ENCODE assay signal across 1 cellular context in the genomic region with DNA sequence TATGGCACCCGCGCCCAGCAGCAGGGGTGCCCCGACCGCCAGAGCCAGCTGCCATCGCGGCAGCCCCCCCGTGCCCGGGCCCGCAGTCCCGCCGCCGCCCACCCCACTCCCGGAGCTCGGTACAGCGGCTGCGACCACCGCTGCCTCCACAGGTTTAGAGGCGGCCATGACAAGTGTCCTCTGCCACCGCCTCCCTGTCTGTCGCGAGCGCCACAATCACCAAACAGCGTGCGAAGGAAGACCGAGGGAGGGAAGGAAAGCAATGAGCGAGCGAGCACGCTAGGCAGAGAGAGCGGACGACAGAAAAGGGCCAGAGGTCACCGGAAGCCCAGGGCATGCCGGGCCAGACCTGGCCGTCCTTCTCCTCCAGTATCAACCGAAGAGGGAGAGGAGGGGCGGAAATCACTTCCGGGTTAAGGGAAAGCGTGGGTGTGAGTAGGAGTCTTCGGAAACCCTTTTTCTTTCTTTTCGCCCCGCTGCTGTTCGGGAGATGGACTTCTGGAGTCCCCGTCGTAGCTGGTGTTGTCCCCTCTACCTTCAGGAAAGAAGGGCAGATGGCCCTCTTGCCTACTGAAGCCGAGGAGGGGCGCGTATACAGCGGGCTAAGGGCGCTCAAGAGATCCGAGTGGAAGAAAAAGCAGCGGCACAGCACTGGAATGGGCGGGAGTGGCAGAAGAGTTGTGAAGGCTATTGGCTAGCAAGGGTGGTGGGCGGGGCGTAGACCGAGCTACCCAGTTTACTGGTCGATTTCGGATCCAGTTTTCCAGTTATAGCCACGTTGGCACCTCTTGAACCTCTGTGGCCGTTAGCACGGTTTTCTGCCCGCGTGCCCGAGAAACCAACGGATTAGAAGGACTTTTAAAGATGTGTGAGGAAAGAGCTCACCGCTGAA.
A peak's percentile ranks its signal among the peaks of the same experiment; 100 is the strongest.
TF ChIP-seq lines count a peak whose summit lies in the region.

Gene LNP1 (plus strand): TSS at position 758 of the 892 bp plus-strand sequence. CDS start 28,191 bp downstream, outside the sequence.
Gene TOMM70 (minus strand): TSS at position 308 of the 892 bp plus-strand sequence. CDS start 140 bp downstream, at position 168.

TF ChIP-seq in GM12878, 131 proteins besides CTCF, POLR2A, EP300 and RAD21 (continued from another document and continues in another):
- TF ChIP-seq, protein P1, sequence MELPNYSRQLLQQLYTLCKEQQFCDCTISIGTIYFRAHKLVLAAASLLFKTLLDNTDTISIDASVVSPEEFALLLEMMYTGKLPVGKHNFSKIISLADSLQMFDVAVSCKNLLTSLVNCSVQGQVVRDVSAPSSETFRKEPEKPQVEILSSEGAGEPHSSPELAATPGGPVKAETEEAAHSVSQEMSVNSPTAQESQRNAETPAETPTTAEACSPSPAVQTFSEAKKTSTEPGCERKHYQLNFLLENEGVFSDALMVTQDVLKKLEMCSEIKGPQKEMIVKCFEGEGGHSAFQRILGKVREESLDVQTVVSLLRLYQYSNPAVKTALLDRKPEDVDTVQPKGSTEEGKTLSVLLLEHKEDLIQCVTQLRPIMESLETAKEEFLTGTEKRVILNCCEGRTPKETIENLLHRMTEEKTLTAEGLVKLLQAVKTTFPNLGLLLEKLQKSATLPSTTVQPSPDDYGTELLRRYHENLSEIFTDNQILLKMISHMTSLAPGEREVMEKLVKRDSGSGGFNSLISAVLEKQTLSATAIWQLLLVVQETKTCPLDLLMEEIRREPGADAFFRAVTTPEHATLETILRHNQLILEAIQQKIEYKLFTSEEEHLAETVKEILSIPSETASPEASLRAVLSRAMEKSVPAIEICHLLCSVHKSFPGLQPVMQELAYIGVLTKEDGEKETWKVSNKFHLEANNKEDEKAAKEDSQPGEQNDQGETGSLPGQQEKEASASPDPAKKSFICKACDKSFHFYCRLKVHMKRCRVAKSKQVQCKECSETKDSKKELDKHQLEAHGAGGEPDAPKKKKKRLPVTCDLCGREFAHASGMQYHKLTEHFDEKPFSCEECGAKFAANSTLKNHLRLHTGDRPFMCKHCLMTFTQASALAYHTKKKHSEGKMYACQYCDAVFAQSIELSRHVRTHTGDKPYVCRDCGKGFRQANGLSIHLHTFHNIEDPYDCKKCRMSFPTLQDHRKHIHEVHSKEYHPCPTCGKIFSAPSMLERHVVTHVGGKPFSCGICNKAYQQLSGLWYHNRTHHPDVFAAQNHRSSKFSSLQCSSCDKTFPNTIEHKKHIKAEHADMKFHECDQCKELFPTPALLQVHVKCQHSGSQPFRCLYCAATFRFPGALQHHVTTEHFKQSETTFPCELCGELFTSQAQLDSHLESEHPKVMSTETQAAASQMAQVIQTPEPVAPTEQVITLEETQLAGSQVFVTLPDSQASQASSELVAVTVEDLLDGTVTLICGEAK (IDR thresholded peaks at IDR 0.05; ENCODE audit: borderline replicate concordance) = peak; percentile 97
- TF ChIP-seq TBL1XR1 (IDR thresholded peaks at IDR 0.05; ENCODE audit: low read depth, low read length) (peak; percentile 79; the same call in 1 of the 2 replicates), HCFC1 (IDR thresholded peaks at IDR 0.05; ENCODE audit: low read length) (peak; percentile 72), EZH2 (IDR thresholded peaks at IDR 0.05; ENCODE audit: borderline replicate concordance, control insufficient read depth, low read depth, low read length) (no peak), RUNX3 (IDR thresholded peaks at IDR 0.05; ENCODE audit: low read length) (peak; percentile 41; the same call in 1 of the 2 replicates), POLR2AphosphoS5 (IDR thresholded peaks at IDR 0.05; ENCODE audit: low read length) (peak; percentile 97), PML (IDR thresholded peaks at IDR 0.05; ENCODE audit: low read length) (peak; percentile 88), IRF4 (IDR thresholded peaks at IDR 0.05; ENCODE audit: low read depth, low read length) (peak; percentile 35; the same call in 1 of the 2 replicates), SMAD1 (IDR thresholded peaks at IDR 0.05; ENCODE audit: low read depth, partially characterized antibody) (peak; percentile 43), PKNOX1 (IDR thresholded peaks at IDR 0.05) (peak; percentile 87), SMC3 (IDR thresholded peaks at IDR 0.05; ENCODE audit: borderline replicate concordance, low read length) (no peak), IRF5 (IDR thresholded peaks at IDR 0.05; ENCODE audit: borderline replicate concordance) (no peak), SPI1 (IDR thresholded peaks at IDR 0.05; ENCODE audit: borderline replicate concordance, insufficient read depth, low read depth, low read length) (no peak), NR2C2 (IDR thresholded peaks at IDR 0.05; ENCODE audit: borderline replicate concordance, control insufficient read depth, insufficient read length, low read depth) (peak; percentile 96), EGR1 (IDR thresholded peaks at IDR 0.05; ENCODE audit: borderline replicate concordance in 1 of 2, low read depth in 2 of 2, low read length in 2 of 2) (peak; percentile 81 to 100), SREBF1 (IDR thresholded peaks at IDR 0.05; ENCODE audit: low read length) (peak; percentile 80; the same call in 1 of the 2 replicates), MYC (IDR thresholded peaks at IDR 0.05; ENCODE audit: insufficient read depth, insufficient read length, insufficient replicate concordance, low read length, severe bottlenecking) (peak; percentile 77), SREBF2 (IDR thresholded peaks at IDR 0.05; ENCODE audit: low read length) (no peak), REST (IDR thresholded peaks at IDR 0.05; ENCODE audit: low read depth, low read length) (no peak), MXI1 (IDR thresholded peaks at IDR 0.05; ENCODE audit: low read depth, low read length) (peak; percentile 94), CHD2 (IDR thresholded peaks at IDR 0.05; ENCODE audit: borderline replicate concordance, low read depth, low read length) (peak; percentile 86), SIX5 (IDR thresholded peaks at IDR 0.05; ENCODE audit: low read depth, low read length, severe bottlenecking) (peak; percentile 51), NBN (IDR thresholded peaks at IDR 0.05) (peak; percentile 94; the same call in 1 of the 2 replicates), MTA3 (IDR thresholded peaks at IDR 0.05; ENCODE audit: borderline replicate concordance, low read length) (0 out of 2 replicates have a peak, but pooled peaks have one; percentile 37), POU2F2 (IDR thresholded peaks at IDR 0.05; ENCODE audit: borderline replicate concordance, low read depth, low read length) (peak; percentile 51; the same call in 2 of the 3 replicates), ATF7 (IDR thresholded peaks at IDR 0.05; ENCODE audit: low read depth) (peak; percentile 66), ZNF622 (IDR thresholded peaks at IDR 0.05) (no peak), ZBED1 (IDR thresholded peaks at IDR 0.05; ENCODE audit: borderline replicate concordance) (no peak; the same call in 1 of the 2 replicates), TARDBP (IDR thresholded peaks at IDR 0.05; ENCODE audit: borderline replicate concordance) (no peak; the same call in 1 of the 2 replicates), BACH1 (IDR thresholded peaks at IDR 0.05; ENCODE audit: borderline replicate concordance) (0 out of 2 replicates have a peak, but pooled peaks have one; percentile 22), RELA (IDR thresholded peaks at IDR 0.05; ENCODE audit: borderline replicate concordance, partially characterized antibody) (peak; percentile 53)
- TF ChIP-seq, protein P2, sequence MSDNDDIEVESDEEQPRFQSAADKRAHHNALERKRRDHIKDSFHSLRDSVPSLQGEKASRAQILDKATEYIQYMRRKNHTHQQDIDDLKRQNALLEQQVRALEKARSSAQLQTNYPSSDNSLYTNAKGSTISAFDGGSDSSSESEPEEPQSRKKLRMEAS (IDR thresholded peaks at IDR 0.05; ENCODE audit: low read depth, low read length) = peak; percentile 48
- TF ChIP-seq, protein P3, sequence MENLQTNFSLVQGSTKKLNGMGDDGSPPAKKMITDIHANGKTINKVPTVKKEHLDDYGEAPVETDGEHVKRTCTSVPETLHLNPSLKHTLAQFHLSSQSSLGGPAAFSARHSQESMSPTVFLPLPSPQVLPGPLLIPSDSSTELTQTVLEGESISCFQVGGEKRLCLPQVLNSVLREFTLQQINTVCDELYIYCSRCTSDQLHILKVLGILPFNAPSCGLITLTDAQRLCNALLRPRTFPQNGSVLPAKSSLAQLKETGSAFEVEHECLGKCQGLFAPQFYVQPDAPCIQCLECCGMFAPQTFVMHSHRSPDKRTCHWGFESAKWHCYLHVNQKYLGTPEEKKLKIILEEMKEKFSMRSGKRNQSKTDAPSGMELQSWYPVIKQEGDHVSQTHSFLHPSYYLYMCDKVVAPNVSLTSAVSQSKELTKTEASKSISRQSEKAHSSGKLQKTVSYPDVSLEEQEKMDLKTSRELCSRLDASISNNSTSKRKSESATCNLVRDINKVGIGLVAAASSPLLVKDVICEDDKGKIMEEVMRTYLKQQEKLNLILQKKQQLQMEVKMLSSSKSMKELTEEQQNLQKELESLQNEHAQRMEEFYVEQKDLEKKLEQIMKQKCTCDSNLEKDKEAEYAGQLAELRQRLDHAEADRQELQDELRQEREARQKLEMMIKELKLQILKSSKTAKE (IDR thresholded peaks at IDR 0.05; ENCODE audit: low read depth, poor library complexity, severe bottlenecking) = peak; percentile 48
- TF ChIP-seq, protein P4, sequence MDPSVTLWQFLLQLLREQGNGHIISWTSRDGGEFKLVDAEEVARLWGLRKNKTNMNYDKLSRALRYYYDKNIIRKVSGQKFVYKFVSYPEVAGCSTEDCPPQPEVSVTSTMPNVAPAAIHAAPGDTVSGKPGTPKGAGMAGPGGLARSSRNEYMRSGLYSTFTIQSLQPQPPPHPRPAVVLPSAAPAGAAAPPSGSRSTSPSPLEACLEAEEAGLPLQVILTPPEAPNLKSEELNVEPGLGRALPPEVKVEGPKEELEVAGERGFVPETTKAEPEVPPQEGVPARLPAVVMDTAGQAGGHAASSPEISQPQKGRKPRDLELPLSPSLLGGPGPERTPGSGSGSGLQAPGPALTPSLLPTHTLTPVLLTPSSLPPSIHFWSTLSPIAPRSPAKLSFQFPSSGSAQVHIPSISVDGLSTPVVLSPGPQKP (IDR thresholded peaks at IDR 0.05; ENCODE audit: low read depth, low read length) = peak; percentile 60
- TF ChIP-seq, protein P5, sequence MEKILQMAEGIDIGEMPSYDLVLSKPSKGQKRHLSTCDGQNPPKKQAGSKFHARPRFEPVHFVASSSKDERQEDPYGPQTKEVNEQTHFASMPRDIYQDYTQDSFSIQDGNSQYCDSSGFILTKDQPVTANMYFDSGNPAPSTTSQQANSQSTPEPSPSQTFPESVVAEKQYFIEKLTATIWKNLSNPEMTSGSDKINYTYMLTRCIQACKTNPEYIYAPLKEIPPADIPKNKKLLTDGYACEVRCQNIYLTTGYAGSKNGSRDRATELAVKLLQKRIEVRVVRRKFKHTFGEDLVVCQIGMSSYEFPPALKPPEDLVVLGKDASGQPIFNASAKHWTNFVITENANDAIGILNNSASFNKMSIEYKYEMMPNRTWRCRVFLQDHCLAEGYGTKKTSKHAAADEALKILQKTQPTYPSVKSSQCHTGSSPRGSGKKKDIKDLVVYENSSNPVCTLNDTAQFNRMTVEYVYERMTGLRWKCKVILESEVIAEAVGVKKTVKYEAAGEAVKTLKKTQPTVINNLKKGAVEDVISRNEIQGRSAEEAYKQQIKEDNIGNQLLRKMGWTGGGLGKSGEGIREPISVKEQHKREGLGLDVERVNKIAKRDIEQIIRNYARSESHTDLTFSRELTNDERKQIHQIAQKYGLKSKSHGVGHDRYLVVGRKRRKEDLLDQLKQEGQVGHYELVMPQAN (conservative IDR thresholded peaks at IDR 0.05) = peak; percentile 62
